Comparison of ENCODE assay signal across 19 cellular contexts in the genomic region with DNA sequence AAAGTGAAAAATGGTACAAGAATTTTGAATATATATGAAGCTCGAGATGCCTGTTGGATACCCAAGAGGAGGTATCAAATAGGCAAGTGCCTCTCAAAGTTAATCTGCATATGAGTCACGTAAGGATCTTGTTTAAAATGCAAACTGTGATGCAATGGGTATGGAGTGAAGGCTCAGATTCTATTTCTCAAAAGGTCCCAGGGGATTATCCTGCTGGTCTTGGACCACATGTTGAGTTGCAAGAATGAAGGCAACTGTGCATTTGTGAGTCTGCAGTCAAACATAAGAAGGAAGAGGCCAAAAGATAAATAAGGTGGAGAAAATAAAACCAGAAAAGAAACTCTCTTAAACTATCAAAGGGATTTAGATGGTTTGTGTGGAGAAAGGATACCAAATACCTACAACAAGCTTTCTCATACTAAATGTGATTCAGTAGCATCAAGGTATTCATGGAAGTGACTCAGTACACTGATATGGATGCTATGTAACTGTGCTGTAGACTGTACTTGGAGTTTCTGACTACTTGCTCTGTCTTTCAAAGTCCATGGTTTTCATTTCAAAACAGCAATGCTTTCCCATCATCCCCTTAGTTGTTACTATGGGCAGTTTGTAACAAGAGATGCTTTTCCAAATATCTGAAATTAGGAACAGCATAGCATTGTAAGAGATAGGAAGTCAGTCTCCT.
DNase-seq lines count a peak whose midpoint lies in the region; ATAC-seq, FAIRE-seq and TF ChIP-seq lines count a peak whose summit lies in the region.
"Had no signal": no experiment of that assay in that cellular context is flagged by ENCODE, and none has a peak within 500 bp of the region (broad histone marks: within the 10 kb centered on the region; RNA-seq: fewer than 3 reads in every experiment).

No MANE protein-coding gene starts in this region.

- no peak for FAIRE-seq in GM12892 (lab: Jason Lieb, UNC)

- TF ChIP-seq CTCF in kidney epithelial cell (IDR thresholded peaks at IDR 0.05; ENCODE audit: insufficient read depth, low read length, poor library complexity, severe bottlenecking) = no peak

- ATAC-seq in activated T-helper 17 cell treated with anti-CD3 and anti-CD28 coated beads, Interleukin-2, amount 50 U/mL, for 72 hours (replicated peaks) = no peak
- ATAC-seq: gastrocnemius medialis, left cardiac atrium, Right ventricle myocardium inferior had no signal

- H3K36me3 ChIP-seq in kidney epithelial cell (ENCODE audit: control insufficient read depth, insufficient read depth, low read length) = no peaks in the 10 kb centered on the region
- H3K36me3 ChIP-seq: gastrocnemius medialis, thoracic aorta had no signal

- H3K27me3 Mint-ChIP-seq in activated T-helper 17 cell treated with anti-CD3 and anti-CD28 coated beads, Interleukin-2, amount 50 U/mL, for 72 hours = no peaks in the 10 kb centered on the region
- H3K27me3 Mint-ChIP-seq: B cell had no signal

- no peaks in the 10 kb centered on the region for H3K36me3 Mint-ChIP-seq in activated T-helper 17 cell treated with anti-CD3 and anti-CD28 coated beads, Interleukin-2, amount 50 U/mL, for 72 hours (ENCODE audit: low read depth)

- peaks cover 25% of the 10 kb centered on the region for H3K9me3 Mint-ChIP-seq in activated T-helper 17 cell treated with anti-CD3 and anti-CD28 coated beads, Interleukin-2, amount 50 U/mL, for 72 hours
- H3K9me3 Mint-ChIP-seq: activated T-helper 1 cell treated with anti-CD3 and anti-CD28 coated beads, Interleukin-12 subunit alpha, Interleukin-12 subunit beta, Interleukin-2, Interleukin-4 antibody, amounts not matched to agents 30 ng/mL and 10 ng/mL and 1 ng/mL, durations not matched to agents 14 hours and 24 hours and 36 hours had no signal

- H3K4me3 Mint-ChIP-seq in activated T-helper 17 cell treated with anti-CD3 and anti-CD28 coated beads, Interleukin-2, amount 50 U/mL, for 72 hours = no peak overlapping the region
- H3K4me3 Mint-ChIP-seq: activated T-helper 1 cell treated with anti-CD3 and anti-CD28 coated beads, Interleukin-12 subunit alpha, Interleukin-12 subunit beta, Interleukin-2, Interleukin-4 antibody, amounts not matched to agents 30 ng/mL and 10 ng/mL and 1 ng/mL, durations not matched to agents 14 hours and 24 hours and 36 hours; B cell had no signal

- H3K4me1 Mint-ChIP-seq in activated T-helper 17 cell treated with anti-CD3 and anti-CD28 coated beads, Interleukin-2, amount 50 U/mL, for 72 hours = no peaks in the 10 kb centered on the region
- H3K4me1 Mint-ChIP-seq: B cell had no signal

- H3K27me3 ChIP-seq in kidney epithelial cell (ENCODE audit: control insufficient read depth, insufficient read depth, low read length) = no peaks in the 10 kb centered on the region
- H3K27me3 ChIP-seq: gastrocnemius medialis had no signal

- H3K27ac Mint-ChIP-seq in activated T-helper 17 cell treated with anti-CD3 and anti-CD28 coated beads, Interleukin-2, amount 50 U/mL, for 72 hours = no peak overlapping the region
- H3K27ac Mint-ChIP-seq: activated T-helper 1 cell treated with anti-CD3 and anti-CD28 coated beads, Interleukin-12 subunit alpha, Interleukin-12 subunit beta, Interleukin-2, Interleukin-4 antibody, amounts not matched to agents 30 ng/mL and 10 ng/mL and 1 ng/mL, durations not matched to agents 14 hours and 24 hours and 36 hours; B cell had no signal

- TF ChIP-seq POLR2A in GM12892 (IDR thresholded peaks at IDR 0.05; ENCODE audit: low read depth, low read length) = no peak

- DNase-seq in Daoy (ENCODE audit: low read depth) = peak; percentile 3
- peak; percentile 44 for DNase-seq in M059J (ENCODE audit: low read depth)
- DNase-seq in brain pericyte (ENCODE audit: low read depth, low spot score) = peak; percentile 61
- DNase-seq in kidney epithelial cell (ENCODE audit: low read depth) = peak; percentile 7
- DNase-seq in glomerular visceral epithelial cell (ENCODE audit: extremely low spot score) = no peak
- no peak for DNase-seq in NCI-H1694 treated with DMSO at 0.1 percent for 48 hours (lab: John Stamatoyannopoulos, UW)
- no peak for DNase-seq in GM12892 (ENCODE audit: insufficient read length)
- DNase-seq: activated CD4-positive, alpha-beta T cell treated with anti-CD3 and anti-CD28 coated beads, Interleukin-2, amount 50 U/mL, for 48 hours; amygdala; DMS79 treated with DMSO at 0.1 percent for 48 hours; gastrocnemius medialis; left cardiac atrium; NCI-H1436; T-helper 9 cell had no signal

- no peak overlapping the region for H3K4me3 ChIP-seq in kidney epithelial cell (ENCODE audit: low read depth, low read length)
- H3K4me3 ChIP-seq: gastrocnemius medialis, thoracic aorta had no signal

Comparison
In these comparisons a context has a peak if more than half of its experiments do, and no peak if none do; other contexts are left out.
1. DNase-seq: peak in Daoy (single experiment), M059J (single experiment), brain pericyte (single experiment) and kidney epithelial cell (single experiment); none in glomerular visceral epithelial cell (single experiment), NCI-H1694 treated with DMSO at 0.1 percent for 48 hours (single experiment) and GM12892 (single experiment).